In genomic region chr11:68012843-68013610, GRCh38 we compare ENCODE assay signal across 1 cellular context.
TF ChIP-seq lines count a peak whose summit lies in the region.

No MANE protein-coding gene starts in this region.

TF ChIP-seq in HepG2, 621 proteins besides CTCF, POLR2A, EP300 and RAD21 (continued from another document and continues in another):
- TF ChIP-seq, protein P1, sequence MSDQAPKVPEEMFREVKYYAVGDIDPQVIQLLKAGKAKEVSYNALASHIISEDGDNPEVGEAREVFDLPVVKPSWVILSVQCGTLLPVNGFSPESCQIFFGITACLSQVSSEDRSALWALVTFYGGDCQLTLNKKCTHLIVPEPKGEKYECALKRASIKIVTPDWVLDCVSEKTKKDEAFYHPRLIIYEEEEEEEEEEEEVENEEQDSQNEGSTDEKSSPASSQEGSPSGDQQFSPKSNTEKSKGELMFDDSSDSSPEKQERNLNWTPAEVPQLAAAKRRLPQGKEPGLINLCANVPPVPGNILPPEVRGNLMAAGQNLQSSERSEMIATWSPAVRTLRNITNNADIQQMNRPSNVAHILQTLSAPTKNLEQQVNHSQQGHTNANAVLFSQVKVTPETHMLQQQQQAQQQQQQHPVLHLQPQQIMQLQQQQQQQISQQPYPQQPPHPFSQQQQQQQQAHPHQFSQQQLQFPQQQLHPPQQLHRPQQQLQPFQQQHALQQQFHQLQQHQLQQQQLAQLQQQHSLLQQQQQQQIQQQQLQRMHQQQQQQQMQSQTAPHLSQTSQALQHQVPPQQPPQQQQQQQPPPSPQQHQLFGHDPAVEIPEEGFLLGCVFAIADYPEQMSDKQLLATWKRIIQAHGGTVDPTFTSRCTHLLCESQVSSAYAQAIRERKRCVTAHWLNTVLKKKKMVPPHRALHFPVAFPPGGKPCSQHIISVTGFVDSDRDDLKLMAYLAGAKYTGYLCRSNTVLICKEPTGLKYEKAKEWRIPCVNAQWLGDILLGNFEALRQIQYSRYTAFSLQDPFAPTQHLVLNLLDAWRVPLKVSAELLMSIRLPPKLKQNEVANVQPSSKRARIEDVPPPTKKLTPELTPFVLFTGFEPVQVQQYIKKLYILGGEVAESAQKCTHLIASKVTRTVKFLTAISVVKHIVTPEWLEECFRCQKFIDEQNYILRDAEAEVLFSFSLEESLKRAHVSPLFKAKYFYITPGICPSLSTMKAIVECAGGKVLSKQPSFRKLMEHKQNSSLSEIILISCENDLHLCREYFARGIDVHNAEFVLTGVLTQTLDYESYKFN (CRISPR knock-in tag; conservative IDR thresholded peaks at IDR 0.05), result peak; percentile 86
- TF ChIP-seq ZKSCAN5 (CRISPR knock-in tag; IDR thresholded peaks at IDR 0.05) (peak; percentile 82), ZNF687 (CRISPR knock-in tag; IDR thresholded peaks at IDR 0.05) (peak; percentile 86), IRF2 (CRISPR knock-in tag; IDR thresholded peaks at IDR 0.05) (peak; percentile 22; the same call in 1 of the 2 replicates), ZNF337 (CRISPR knock-in tag; IDR thresholded peaks at IDR 0.05; ENCODE audit: borderline replicate concordance, low read depth) (0 out of 2 replicates have a peak, but pooled peaks have one; percentile 43), BHLHE40 (IDR thresholded peaks at IDR 0.05; ENCODE audit: low read length) (0 out of 2 replicates have a peak, but pooled peaks have one; percentile 39), KLF15 (CRISPR knock-in tag; IDR thresholded peaks at IDR 0.05; ENCODE audit: borderline replicate concordance) (no peak), ZNF772 (CRISPR knock-in tag; IDR thresholded peaks at IDR 0.05) (0 out of 2 replicates have a peak, but pooled peaks have one; percentile 18), MEIS1 (CRISPR knock-in tag; IDR thresholded peaks at IDR 0.05; ENCODE audit: borderline replicate concordance) (no peak), POLR2AphosphoS5 (IDR thresholded peaks at IDR 0.05; ENCODE audit: low read depth, low read length) (no peak), ZSCAN31 (CRISPR knock-in tag; IDR thresholded peaks at IDR 0.05; ENCODE audit: low read depth) (no peak), ZNF468 (CRISPR knock-in tag; IDR thresholded peaks at IDR 0.05) (no peak), MAX (IDR thresholded peaks at IDR 0.05) (peak; percentile 36; the same call in 1 of the 2 replicates), ZNF446 (CRISPR knock-in tag; IDR thresholded peaks at IDR 0.05) (no peak), ZNF432 (CRISPR knock-in tag; IDR thresholded peaks at IDR 0.05; ENCODE audit: borderline replicate concordance) (no peak), ZBTB3 (CRISPR knock-in tag; IDR thresholded peaks at IDR 0.05; ENCODE audit: borderline replicate concordance, low read depth) (no peak), SMAD3 (CRISPR knock-in tag; IDR thresholded peaks at IDR 0.05) (0 out of 2 replicates have a peak, but pooled peaks have one; percentile 27), SOX13 (IDR thresholded peaks at IDR 0.05) (no peak), SOX13 (CRISPR knock-in tag; conservative IDR thresholded peaks at IDR 0.05 in 1 of 2, IDR thresholded peaks at IDR 0.05 in 1 of 2) (peak in 1 of 2 experiments; percentile 85; a peak in 2 of 4 replicates), ZNF724P (CRISPR knock-in tag; IDR thresholded peaks at IDR 0.05; ENCODE audit: borderline replicate concordance) (no peak), GPN1 (CRISPR knock-in tag; IDR thresholded peaks at IDR 0.05; ENCODE audit: borderline replicate concordance) (no peak), SNRNP70 (IDR thresholded peaks at IDR 0.05; ENCODE audit: low read depth, low read length) (no peak), ATAD3A (CRISPR knock-in tag; IDR thresholded peaks at IDR 0.05) (no peak), RXRA (CRISPR knock-in tag; IDR thresholded peaks at IDR 0.05) (peak; percentile 68; the same call in 1 of the 2 replicates), MAZ (IDR thresholded peaks at IDR 0.05; ENCODE audit: borderline replicate concordance, low read depth, low read length) (no peak), MAZ (CRISPR knock-in tag; IDR thresholded peaks at IDR 0.05; ENCODE audit: low read depth) (no peak), NCOA1 (CRISPR knock-in tag; IDR thresholded peaks at IDR 0.05) (0 out of 2 replicates have a peak, but pooled peaks have one; percentile 30), THYN1 (CRISPR knock-in tag; IDR thresholded peaks at IDR 0.05; ENCODE audit: borderline replicate concordance, low read depth) (no peak), KDM4B (CRISPR knock-in tag; IDR thresholded peaks at IDR 0.05) (no peak), HNF4A (CRISPR knock-in tag; IDR thresholded peaks at IDR 0.05) (peak; percentile 73), ZNF430 (CRISPR knock-in tag; IDR thresholded peaks at IDR 0.05) (0 out of 2 replicates have a peak, but pooled peaks have one; percentile 49), ZNF160 (CRISPR knock-in tag; IDR thresholded peaks at IDR 0.05) (no peak), ZXDC (CRISPR knock-in tag; IDR thresholded peaks at IDR 0.05) (no peak), MZF1 (CRISPR knock-in tag; IDR thresholded peaks at IDR 0.05; ENCODE audit: borderline replicate concordance) (no peak)
- TF ChIP-seq, protein P2, sequence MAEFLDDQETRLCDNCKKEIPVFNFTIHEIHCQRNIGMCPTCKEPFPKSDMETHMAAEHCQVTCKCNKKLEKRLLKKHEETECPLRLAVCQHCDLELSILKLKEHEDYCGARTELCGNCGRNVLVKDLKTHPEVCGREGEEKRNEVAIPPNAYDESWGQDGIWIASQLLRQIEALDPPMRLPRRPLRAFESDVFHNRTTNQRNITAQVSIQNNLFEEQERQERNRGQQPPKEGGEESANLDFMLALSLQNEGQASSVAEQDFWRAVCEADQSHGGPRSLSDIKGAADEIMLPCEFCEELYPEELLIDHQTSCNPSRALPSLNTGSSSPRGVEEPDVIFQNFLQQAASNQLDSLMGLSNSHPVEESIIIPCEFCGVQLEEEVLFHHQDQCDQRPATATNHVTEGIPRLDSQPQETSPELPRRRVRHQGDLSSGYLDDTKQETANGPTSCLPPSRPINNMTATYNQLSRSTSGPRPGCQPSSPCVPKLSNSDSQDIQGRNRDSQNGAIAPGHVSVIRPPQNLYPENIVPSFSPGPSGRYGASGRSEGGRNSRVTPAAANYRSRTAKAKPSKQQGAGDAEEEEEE (CRISPR knock-in tag; IDR thresholded peaks at IDR 0.05; ENCODE audit: borderline replicate concordance), result no peak
- TF ChIP-seq, protein P3, sequence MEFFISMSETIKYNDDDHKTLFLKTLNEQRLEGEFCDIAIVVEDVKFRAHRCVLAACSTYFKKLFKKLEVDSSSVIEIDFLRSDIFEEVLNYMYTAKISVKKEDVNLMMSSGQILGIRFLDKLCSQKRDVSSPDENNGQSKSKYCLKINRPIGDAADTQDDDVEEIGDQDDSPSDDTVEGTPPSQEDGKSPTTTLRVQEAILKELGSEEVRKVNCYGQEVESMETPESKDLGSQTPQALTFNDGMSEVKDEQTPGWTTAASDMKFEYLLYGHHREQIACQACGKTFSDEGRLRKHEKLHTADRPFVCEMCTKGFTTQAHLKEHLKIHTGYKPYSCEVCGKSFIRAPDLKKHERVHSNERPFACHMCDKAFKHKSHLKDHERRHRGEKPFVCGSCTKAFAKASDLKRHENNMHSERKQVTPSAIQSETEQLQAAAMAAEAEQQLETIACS (CRISPR knock-in tag; IDR thresholded peaks at IDR 0.05), result no peak
- TF ChIP-seq, protein P4, sequence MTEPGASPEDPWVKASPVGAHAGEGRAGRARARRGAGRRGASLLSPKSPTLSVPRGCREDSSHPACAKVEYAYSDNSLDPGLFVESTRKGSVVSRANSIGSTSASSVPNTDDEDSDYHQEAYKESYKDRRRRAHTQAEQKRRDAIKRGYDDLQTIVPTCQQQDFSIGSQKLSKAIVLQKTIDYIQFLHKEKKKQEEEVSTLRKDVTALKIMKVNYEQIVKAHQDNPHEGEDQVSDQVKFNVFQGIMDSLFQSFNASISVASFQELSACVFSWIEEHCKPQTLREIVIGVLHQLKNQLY (CRISPR knock-in tag; IDR thresholded peaks at IDR 0.05), result 0 out of 2 replicates have a peak, but pooled peaks have one; percentile 48
- TF ChIP-seq, protein P5, sequence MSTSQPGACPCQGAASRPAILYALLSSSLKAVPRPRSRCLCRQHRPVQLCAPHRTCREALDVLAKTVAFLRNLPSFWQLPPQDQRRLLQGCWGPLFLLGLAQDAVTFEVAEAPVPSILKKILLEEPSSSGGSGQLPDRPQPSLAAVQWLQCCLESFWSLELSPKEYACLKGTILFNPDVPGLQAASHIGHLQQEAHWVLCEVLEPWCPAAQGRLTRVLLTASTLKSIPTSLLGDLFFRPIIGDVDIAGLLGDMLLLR (CRISPR knock-in tag; IDR thresholded peaks at IDR 0.05), result no peak
- TF ChIP-seq, protein P6, sequence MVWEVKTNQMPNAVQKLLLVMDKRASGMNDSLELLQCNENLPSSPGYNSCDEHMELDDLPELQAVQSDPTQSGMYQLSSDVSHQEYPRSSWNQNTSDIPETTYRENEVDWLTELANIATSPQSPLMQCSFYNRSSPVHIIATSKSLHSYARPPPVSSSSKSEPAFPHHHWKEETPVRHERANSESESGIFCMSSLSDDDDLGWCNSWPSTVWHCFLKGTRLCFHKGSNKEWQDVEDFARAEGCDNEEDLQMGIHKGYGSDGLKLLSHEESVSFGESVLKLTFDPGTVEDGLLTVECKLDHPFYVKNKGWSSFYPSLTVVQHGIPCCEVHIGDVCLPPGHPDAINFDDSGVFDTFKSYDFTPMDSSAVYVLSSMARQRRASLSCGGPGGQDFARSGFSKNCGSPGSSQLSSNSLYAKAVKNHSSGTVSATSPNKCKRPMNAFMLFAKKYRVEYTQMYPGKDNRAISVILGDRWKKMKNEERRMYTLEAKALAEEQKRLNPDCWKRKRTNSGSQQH (CRISPR knock-in tag; IDR thresholded peaks at IDR 0.05; ENCODE audit: low read depth), result no peak
- TF ChIP-seq, protein P7, sequence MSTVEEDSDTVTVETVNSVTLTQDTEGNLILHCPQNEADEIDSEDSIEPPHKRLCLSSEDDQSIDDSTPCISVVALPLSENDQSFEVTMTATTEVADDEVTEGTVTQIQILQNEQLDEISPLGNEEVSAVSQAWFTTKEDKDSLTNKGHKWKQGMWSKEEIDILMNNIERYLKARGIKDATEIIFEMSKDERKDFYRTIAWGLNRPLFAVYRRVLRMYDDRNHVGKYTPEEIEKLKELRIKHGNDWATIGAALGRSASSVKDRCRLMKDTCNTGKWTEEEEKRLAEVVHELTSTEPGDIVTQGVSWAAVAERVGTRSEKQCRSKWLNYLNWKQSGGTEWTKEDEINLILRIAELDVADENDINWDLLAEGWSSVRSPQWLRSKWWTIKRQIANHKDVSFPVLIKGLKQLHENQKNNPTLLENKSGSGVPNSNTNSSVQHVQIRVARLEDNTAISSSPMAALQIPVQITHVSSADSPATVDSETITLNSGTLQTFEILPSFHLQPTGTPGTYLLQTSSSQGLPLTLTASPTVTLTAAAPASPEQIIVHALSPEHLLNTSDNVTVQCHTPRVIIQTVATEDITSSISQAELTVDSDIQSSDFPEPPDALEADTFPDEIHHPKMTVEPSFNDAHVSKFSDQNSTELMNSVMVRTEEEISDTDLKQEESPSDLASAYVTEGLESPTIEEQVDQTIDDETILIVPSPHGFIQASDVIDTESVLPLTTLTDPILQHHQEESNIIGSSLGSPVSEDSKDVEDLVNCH (CRISPR knock-in tag; IDR thresholded peaks at IDR 0.05), result no peak
- TF ChIP-seq, protein P8, sequence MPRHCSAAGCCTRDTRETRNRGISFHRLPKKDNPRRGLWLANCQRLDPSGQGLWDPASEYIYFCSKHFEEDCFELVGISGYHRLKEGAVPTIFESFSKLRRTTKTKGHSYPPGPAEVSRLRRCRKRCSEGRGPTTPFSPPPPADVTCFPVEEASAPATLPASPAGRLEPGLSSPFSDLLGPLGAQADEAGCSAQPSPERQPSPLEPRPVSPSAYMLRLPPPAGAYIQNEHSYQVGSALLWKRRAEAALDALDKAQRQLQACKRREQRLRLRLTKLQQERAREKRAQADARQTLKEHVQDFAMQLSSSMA (CRISPR knock-in tag; IDR thresholded peaks at IDR 0.05), result no peak
